In the genomic region with DNA sequence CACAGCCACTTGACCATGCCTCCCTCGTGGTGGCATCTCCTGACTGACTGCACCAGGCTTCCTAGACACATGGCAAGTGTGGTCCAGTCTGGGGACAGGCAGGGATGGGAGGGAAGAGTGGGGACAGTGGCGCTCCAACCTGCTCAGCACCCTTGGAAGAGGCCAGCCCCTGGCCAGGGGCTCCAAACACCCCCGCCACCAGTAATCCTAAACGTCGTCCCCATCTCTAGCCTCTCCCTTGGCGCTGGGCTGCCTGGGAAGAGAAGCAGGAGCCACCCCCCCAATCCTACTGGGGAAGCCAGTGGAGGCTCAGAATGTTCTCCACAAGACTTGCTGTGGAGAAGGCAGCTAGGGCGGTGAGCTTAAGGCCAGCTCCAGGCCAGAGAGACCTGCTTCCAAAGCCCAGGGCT, we compare ENCODE assay signal across 11 cellular contexts. TPM values are rescaled to one million over a fixed set of nuclear protein-coding genes. Genes with fewer than 3 reads are reported as not detected.
DNase-seq lines count a peak whose midpoint lies in the region; ATAC-seq, FAIRE-seq and TF ChIP-seq lines count a peak whose summit lies in the region.
"Had no signal": no experiment of that assay in that cellular context is flagged by ENCODE, and none has a peak within 500 bp of the region (broad histone marks: within the 10 kb centered on the region; RNA-seq: fewer than 3 reads in every experiment).

No MANE protein-coding gene starts in this region.

- TF ChIP-seq POLR2A in K562 (conservative IDR thresholded peaks at IDR 0.05) (0 out of 2 replicates have a peak, but pooled peaks have one; percentile 54), sigmoid colon (IDR thresholded peaks at IDR 0.05) (no peak), stomach (IDR thresholded peaks at IDR 0.05) (no peak)

- peak overlapping the region; percentile 3 for H3K27ac Mint-ChIP-seq in T-helper 1 cell treated with Interleukin-12 subunit alpha and Interleukin-12 subunit beta and Interleukin-4 antibody, amounts not matched to agents 30 μg/mL and 1 μg/mL, for 36 hours

- H3K4me2 ChIP-seq in Loucy (ENCODE audit: low read depth, low read length, poor library complexity, severe bottlenecking) = peak overlapping the region; percentile 98
- H3K4me2 ChIP-seq in K562 (ENCODE audit: insufficient read depth, low read length) = peak overlapping the region; percentile 93

- H3K9me3 Mint-ChIP-seq in T-helper 1 cell treated with Interleukin-12 subunit alpha and Interleukin-12 subunit beta and Interleukin-4 antibody, amounts not matched to agents 30 μg/mL and 1 μg/mL, for 36 hours = no peaks in the 10 kb centered on the region

- H2AFZ ChIP-seq in Loucy (ENCODE audit: low read length) (no peak overlapping the region), K562 (ENCODE audit: low read depth, low read length) (no peak overlapping the region)

- CTCF ChIA-PET in K562 (lab: Yijun Ruan, JAX; ENCODE audit: low intra/inter-chr PET ratio) = no interaction called here

- peaks cover 61% of the 10 kb centered on the region for H4K20me1 ChIP-seq in Loucy (ENCODE audit: insufficient read depth, low read length, poor library complexity, severe bottlenecking)
- peaks cover 57% of the 10 kb centered on the region for H4K20me1 ChIP-seq in K562 (replicated peaks; ENCODE audit: control insufficient read depth, insufficient read depth, low read length)

- BruUV-seq in K562 (replicated peaks; lab: Mats Ljungman, UMichigan) = no TSS peak

- no peaks in the 10 kb centered on the region for H3K9me3 ChIP-seq in Loucy (ENCODE audit: insufficient read depth, low read depth, low read length)
- H3K9me3 ChIP-seq in K562 (replicated peaks; ENCODE audit: control insufficient read depth, insufficient read depth, low read depth, low read length) = no peaks in the 10 kb centered on the region
- no peaks in the 10 kb centered on the region for H3K9me3 ChIP-seq in sigmoid colon
- H3K9me3 ChIP-seq in stomach = no peaks in the 10 kb centered on the region
- H3K9me3 ChIP-seq: thoracic aorta had no signal

- H3K4me3 ChIP-seq in Loucy (ENCODE audit: low read length, poor library complexity, severe bottlenecking) (peak overlapping the region; percentile 91), K562 (peak overlapping the region; percentile 100), sigmoid colon (no peak overlapping the region), stomach (peak overlapping the region in 1 of 4 donors; percentile 11)
- H3K4me3 ChIP-seq: thoracic aorta had no signal

- H3K4me1 Mint-ChIP-seq in T-helper 1 cell treated with Interleukin-12 subunit alpha and Interleukin-12 subunit beta and Interleukin-4 antibody, amounts not matched to agents 30 μg/mL and 1 μg/mL, for 36 hours (ENCODE audit: low read depth) = peaks cover 19% of the 10 kb centered on the region

- H3K27ac ChIP-seq in K562 (ENCODE audit: extremely low read depth, low read depth, low read length) (peak overlapping the region; percentile 96; the same call in 2 of the 3 replicates), sigmoid colon (peak overlapping the region in 3 of 4 donors; percentile 89 to 96 (median 90)), stomach (peak overlapping the region in 1 of 5 donors; percentile 93)
- H3K27ac ChIP-seq: thoracic aorta had no signal

- no peak for DNase-seq in T-helper 1 cell
- DNase-seq in K562 (ENCODE audit: extremely low read depth in 1 of 4, low spot score in 3 of 4) = peak in 1 of 4 experiments; percentile 40
- no peak for DNase-seq in sigmoid colon
- DNase-seq in NCI-H2196 treated with DMSO at 0.1 percent for 48 hours (lab: John Stamatoyannopoulos, UW; ENCODE audit: unreplicated experiment) = no peak
- no peak for DNase-seq in stomach

- POLR2A ChIA-PET in K562 (lab: Yijun Ruan, JAX) = interaction anchor here (0.6 to 2.4 kb wide), 4 partner anchors 15 to 26 kb away, joined by 3 to 9 read pairs (median 4); no protein-coding TSS in a partner anchor

- TF ChIP-seq RAD21 in K562 (CRISPR knock-in tag; conservative IDR thresholded peaks at IDR 0.05 in 1 of 2, IDR thresholded peaks at IDR 0.05 in 1 of 2) = no peak

- H3K27me3 Mint-ChIP-seq in T-helper 1 cell treated with Interleukin-12 subunit alpha and Interleukin-12 subunit beta and Interleukin-4 antibody, amounts not matched to agents 30 μg/mL and 1 μg/mL, for 36 hours (ENCODE audit: low read depth) = no peaks in the 10 kb centered on the region

- no peak for TF ChIP-seq EP300 in K562 (IDR thresholded peaks at IDR 0.05; ENCODE audit: low read length)
- no peak for TF ChIP-seq EP300 in sigmoid colon (IDR thresholded peaks at IDR 0.05)
- no peak for TF ChIP-seq EP300 in stomach (IDR thresholded peaks at IDR 0.05)

- peaks cover 9% of the 10 kb centered on the region for H3K27me3 ChIP-seq in Loucy (ENCODE audit: insufficient read depth, low read length, poor library complexity, severe bottlenecking)
- H3K27me3 ChIP-seq in K562 (ENCODE audit: control insufficient read depth in 2 of 2, insufficient read depth in 2 of 2, low read length in 2 of 2) = no peaks in the 10 kb centered on the region
- no peaks in the 10 kb centered on the region for H3K27me3 ChIP-seq in sigmoid colon
- H3K27me3 ChIP-seq in stomach = no peaks in the 10 kb centered on the region

- intact Hi-C loops in K562 (cut with micrococcal nuclease) = loop anchor here (1.0 kb wide), 1 partner anchor 26 kb away; no protein-coding TSS in a partner anchor
- intact Hi-C loops in sigmoid colon (cut with DNase I) = loop anchor here (5.0 kb wide), 1 partner anchor 210 kb away; a partner anchor contains a TSS
- intact Hi-C loops in stomach (cut with DNase I; ENCODE audit: low total_unique reads) = no loop called here

- H3K79me2 ChIP-seq in Loucy (ENCODE audit: insufficient read depth, low read length) = peaks cover 63% of the 10 kb centered on the region
- H3K79me2 ChIP-seq in K562 (ENCODE audit: control insufficient read depth, insufficient read depth, low read length) = peaks cover 70% of the 10 kb centered on the region

- ATAC-seq in K562 = peak; percentile 0
- ATAC-seq in HG03460 (IDR thresholded peaks at IDR 0.05; ENCODE audit: unreplicated experiment) = no peak
- ATAC-seq: left colon had no signal

- H3K9me2 ChIP-seq in Loucy (replicated peaks; ENCODE audit: low read depth, low read length) = no peaks in the 10 kb centered on the region

- H3K9ac ChIP-seq in Loucy (ENCODE audit: low read depth, low read length, poor library complexity, severe bottlenecking) (peak overlapping the region; percentile 99), K562 (ENCODE audit: insufficient read depth in 1 of 2, low read depth in 2 of 2, low read length in 2 of 2) (peak overlapping the region; percentile 94 to 98; a peak in 3 of 4 replicates)

- no peaks in the 10 kb centered on the region for H3F3A ChIP-seq in Loucy (ENCODE audit: low read depth)

- TF ChIP-seq CTCF in Loucy (conservative IDR thresholded peaks at IDR 0.05; ENCODE audit: low read length) (no peak), K562 (IDR thresholded peaks at IDR 0.05 in 2 of 3, conservative IDR thresholded peaks at IDR 0.05 in 1 of 3; ENCODE audit: insufficient read depth in 2 of 3, low read depth in 1 of 3, low read length in 3 of 3) (no peak), sigmoid colon (IDR thresholded peaks at IDR 0.05) (no peak), stomach (IDR thresholded peaks at IDR 0.05) (no peak)

- H3K4me1 ChIP-seq in Loucy (ENCODE audit: insufficient read depth, low read length, poor library complexity, severe bottlenecking) (peaks cover 8% of the 10 kb centered on the region), K562 (replicated peaks in 1 of 2; ENCODE audit: control insufficient read depth in 2 of 2, insufficient read depth in 2 of 2, low read length in 2 of 2) (peaks cover 14 to 73% of the 10 kb centered on the region in 2 experiments), sigmoid colon (peaks cover 0 to 34% (median 25%) of the 10 kb centered on the region in 4 donors), stomach (peaks cover 21 to 50% (median 39%) of the 10 kb centered on the region in 4 donors)

- peak overlapping the region; percentile 71 for H3K4me3 Mint-ChIP-seq in T-helper 1 cell treated with Interleukin-12 subunit alpha and Interleukin-12 subunit beta and Interleukin-4 antibody, amounts not matched to agents 30 μg/mL and 1 μg/mL, for 36 hours

- 63% methylated on average over 7 of the region's 7 CpGs for WGBS in K562 (ENCODE audit: insufficient coverage, low coverage, missing lambda C conversion rate)
- WGBS in sigmoid colon, 2 donors = 79 to 84% methylated on average over 7 of the region's 7 CpGs
- WGBS in stomach, 5 donors = 58 to 78% (median 76%) methylated on average over 3 to 7 of the region's 7 CpGs

- in situ Hi-C loops in K562 (cut with MboI) = no loop called here

- H3K36me3 Mint-ChIP-seq in T-helper 1 cell treated with Interleukin-12 subunit alpha and Interleukin-12 subunit beta and Interleukin-4 antibody, amounts not matched to agents 30 μg/mL and 1 μg/mL, for 36 hours (ENCODE audit: low read depth) = peaks cover 22% of the 10 kb centered on the region

- H3K9me1 ChIP-seq in K562 (ENCODE audit: control insufficient read depth, insufficient read depth, low read length) = peaks cover 17% of the 10 kb centered on the region

- peaks cover 62% of the 10 kb centered on the region; the same call in 1 of the 2 replicates for H3K36me3 ChIP-seq in Loucy (ENCODE audit: insufficient read depth, low read length)
- H3K36me3 ChIP-seq in K562 (ENCODE audit: control insufficient read depth, insufficient read depth, low read length) = peaks cover 75% of the 10 kb centered on the region
- peaks cover 16 to 58% (median 52%) of the 10 kb centered on the region in 4 donors for H3K36me3 ChIP-seq in sigmoid colon
- H3K36me3 ChIP-seq in stomach = peaks cover 52 to 64% (median 63%) of the 10 kb centered on the region in 4 donors

- no peak for FAIRE-seq in K562 (lab: Jason Lieb, UNC)
- FAIRE-seq: RCC 7860 had no signal

RNA-seq across cellular contexts. Expression of a gene that starts 2.7 kb away (rescaled TPM):
- total RNA-seq in K562 (2011; cell fraction: chromatin; rRNA removed; ENCODE audit: low replicate concordance) = 84.7 and 180 TPM in 2 replicates
- 420 and 494 TPM in 2 replicates for total RNA-seq in K562 (2011; cell fraction: nucleolus; rRNA removed)
- 317 and 516 TPM in 2 replicates for total RNA-seq in K562 (2011; cell fraction: nucleoplasm; rRNA removed)
- total RNA-seq in K562 (2014; rRNA removed) (2,132 and 2,298 TPM in 2 replicates), K562 (2014; rRNA removed; fragmentation: Illumina TruSeq; extraction: Trizol) (392 and 590 TPM in 2 replicates), K562 (2015; rRNA removed; fragmentation: Illumina TruSeq; extraction: Trizol) (1,406 and 1,507 TPM in 2 replicates), K562 (2021) (1,327 and 1,377 TPM in 2 replicates), sigmoid colon (1,000 to 10,000 TPM in 2 of 4 donors, 100 to 1,000 TPM in 2; 593 to 1,408 (median 902) TPM), stomach (100 to 1,000 TPM; 121 to 772 (median 289) TPM)
- polyA plus RNA-seq in K562 (2011; rRNA removed) (695 and 1,029 TPM in 2 replicates), K562 (2014; fragmentation: Illumina TruSeq; extraction: Trizol) (350 and 728 TPM in 2 replicates), K562 (2014; fragmentation: Nextera tagmentation; extraction: Ambion mirVana) (1,000 to 10,000 TPM; 3,132 to 3,412 TPM), K562 (2014; rRNA removed) (1,530 and 1,653 TPM in 2 replicates), sigmoid colon (1,000 to 10,000 TPM; 1,490 to 2,228 (median 1,816) TPM), stomach (1,000 to 10,000 TPM; 1,713 to 2,132 (median 1,726) TPM)
- polyA plus RNA-seq in K562 (2011; cell fraction: cytosol; rRNA removed) = 629 and 993 TPM in 2 replicates
- polyA plus RNA-seq in K562 (2011; cell fraction: nucleus; rRNA removed) = 639 and 683 TPM in 2 replicates
- 2,027 and 2,339 TPM in 2 replicates for polyA plus RNA-seq in K562 (2012)
- 132 and 161 TPM in 2 replicates for polyA minus RNA-seq in K562 (2011; rRNA and poly(A)+ RNA removed)
- polyA minus RNA-seq in K562 (2011; cell fraction: cytosol; rRNA and poly(A)+ RNA removed) = 779 and 953 TPM in 2 replicates
- polyA minus RNA-seq in K562 (2011; cell fraction: nucleus; rRNA and poly(A)+ RNA removed) = 134 and 203 TPM in 2 replicates

RNA-seq across cellular contexts. Expression of a gene that starts 12.0 kb away (rescaled TPM):
- total RNA-seq in K562 (2011; cell fraction: chromatin; rRNA removed; ENCODE audit: low replicate concordance) = 1.9 and 5.4 TPM in 2 replicates
- 5.4 and 5.5 TPM in 2 replicates for total RNA-seq in K562 (2011; cell fraction: nucleolus; rRNA removed)
- 4.8 TPM in 2 replicates for total RNA-seq in K562 (2011; cell fraction: nucleoplasm; rRNA removed)
- total RNA-seq in K562 (2014; rRNA removed) = 4.9 and 7.7 TPM in 2 replicates
- 1.2 and 1.4 TPM in 2 replicates for total RNA-seq in K562 (2014; rRNA removed; fragmentation: Illumina TruSeq; extraction: Trizol)
- 2.0 and 2.3 TPM in 2 replicates for total RNA-seq in K562 (2015; rRNA removed; fragmentation: Illumina TruSeq; extraction: Trizol)
- total RNA-seq in K562 (2021) = 3.6 and 4.3 TPM in 2 replicates
- polyA plus RNA-seq in K562 (2011; rRNA removed) = 2.3 and 3.1 TPM in 2 replicates
- 4.4 and 11.4 TPM in 2 replicates for polyA plus RNA-seq in K562 (2011; cell fraction: cytosol; rRNA removed)
- polyA plus RNA-seq in K562 (2011; cell fraction: nucleus; rRNA removed) = 7.8 and 11.4 TPM in 2 replicates
- polyA plus RNA-seq in K562 (2012) = 3.4 and 7.3 TPM in 2 replicates
- polyA plus RNA-seq in K562 (2014; fragmentation: Illumina TruSeq; extraction: Trizol) = 1.7 and 2.2 TPM in 2 replicates
- polyA plus RNA-seq in K562 (2014; fragmentation: Nextera tagmentation; extraction: Ambion mirVana) = under 1 TPM; 0.31 to 0.36 TPM
- polyA plus RNA-seq in K562 (2014; rRNA removed) = 4.7 and 6.3 TPM in 2 replicates
- polyA minus RNA-seq in K562 (2011; rRNA and poly(A)+ RNA removed) = 0.39 and 0.63 TPM in 2 replicates
- polyA minus RNA-seq in K562 (2011; cell fraction: cytosol; rRNA and poly(A)+ RNA removed) = 2.2 and 2.4 TPM in 2 replicates
- 0.56 and 0.94 TPM in 2 replicates for polyA minus RNA-seq in K562 (2011; cell fraction: nucleus; rRNA and poly(A)+ RNA removed)
- 10 to 100 TPM; 19.9 to 37.1 (median 23.3) TPM for total RNA-seq in sigmoid colon
- 1 to 10 TPM; 4.2 to 8.4 (median 6.3) TPM for polyA plus RNA-seq in sigmoid colon
- 10 to 100 TPM in 1 of 5 donors, 1 to 10 TPM in 3, under 1 TPM in 1; 0.89 to 26.8 (median 2.0) TPM for total RNA-seq in stomach
- polyA plus RNA-seq in stomach = 10 to 100 TPM in 2 of 3 donors, 1 to 10 TPM in 1; 8.9 to 16.5 (median 11.2) TPM

RNA-seq across cellular contexts. Expression of a gene that starts 12.5 kb away (rescaled TPM):
- 10.1 and 39.6 TPM in 2 replicates for total RNA-seq in K562 (2011; cell fraction: chromatin; rRNA removed; ENCODE audit: low replicate concordance)
- 71.5 and 77.0 TPM in 2 replicates for total RNA-seq in K562 (2011; cell fraction: nucleolus; rRNA removed)
- total RNA-seq in K562 (2011; cell fraction: nucleoplasm; rRNA removed) = 30.0 and 32.6 TPM in 2 replicates
- total RNA-seq in K562 (2014; rRNA removed) (220 and 383 TPM in 2 replicates), K562 (2014; rRNA removed; fragmentation: Illumina TruSeq; extraction: Trizol) (19.1 and 24.6 TPM in 2 replicates), K562 (2015; rRNA removed; fragmentation: Illumina TruSeq; extraction: Trizol) (94.0 and 105 TPM in 2 replicates), K562 (2021) (95.4 and 113 TPM in 2 replicates), sigmoid colon (10 to 100 TPM; 39.6 to 87.8 (median 61.7) TPM), stomach (100 to 1,000 TPM in 1 of 5 donors, 10 to 100 TPM in 4; 11.0 to 171 (median 27.5) TPM)
- polyA plus RNA-seq in K562 (2011; rRNA removed) (32.1 and 42.6 TPM in 2 replicates), K562 (2014; fragmentation: Illumina TruSeq; extraction: Trizol) (41.2 and 69.4 TPM in 2 replicates), K562 (2014; fragmentation: Nextera tagmentation; extraction: Ambion mirVana) (10 to 100 TPM; 15.5 to 49.4 TPM), K562 (2014; rRNA removed) (124 and 202 TPM in 2 replicates), sigmoid colon (100 to 1,000 TPM; 110 to 160 (median 120) TPM), stomach (100 to 1,000 TPM in 2 of 3 donors, 10 to 100 TPM in 1; 96.7 to 136 (median 121) TPM)
- polyA plus RNA-seq in K562 (2011; cell fraction: cytosol; rRNA removed) = 60.9 and 173 TPM in 2 replicates
- polyA plus RNA-seq in K562 (2011; cell fraction: nucleus; rRNA removed) = 33.8 and 49.4 TPM in 2 replicates
- 68.5 and 125 TPM in 2 replicates for polyA plus RNA-seq in K562 (2012)
- polyA minus RNA-seq in K562 (2011; rRNA and poly(A)+ RNA removed) = 3.6 and 6.3 TPM in 2 replicates
- 17.7 and 22.1 TPM in 2 replicates for polyA minus RNA-seq in K562 (2011; cell fraction: cytosol; rRNA and poly(A)+ RNA removed)
- polyA minus RNA-seq in K562 (2011; cell fraction: nucleus; rRNA and poly(A)+ RNA removed) = 17.0 and 19.5 TPM in 2 replicates

RNA-seq across cellular contexts. Expression of a gene that starts 27.2 kb away (rescaled TPM):
- total RNA-seq in K562 (2011; cell fraction: chromatin; rRNA removed; ENCODE audit: low replicate concordance) = 180 and 424 TPM in 2 replicates
- total RNA-seq in K562 (2011; cell fraction: nucleolus; rRNA removed) = 314 and 331 TPM in 2 replicates
- total RNA-seq in K562 (2011; cell fraction: nucleoplasm; rRNA removed) = 165 and 217 TPM in 2 replicates
- total RNA-seq in K562 (2014; rRNA removed) (202 and 214 TPM in 2 replicates), K562 (2014; rRNA removed; fragmentation: Illumina TruSeq; extraction: Trizol) (26.9 and 37.3 TPM in 2 replicates), K562 (2015; rRNA removed; fragmentation: Illumina TruSeq; extraction: Trizol) (89.1 and 89.8 TPM in 2 replicates), K562 (2021) (207 and 238 TPM in 2 replicates), sigmoid colon (10 to 100 TPM; 30.5 to 48.5 (median 36.6) TPM), stomach (100 to 1,000 TPM in 1 of 5 donors, 10 to 100 TPM in 3, 1 to 10 TPM in 1; 8.8 to 169 (median 57.4) TPM)
- polyA plus RNA-seq in K562 (2011; rRNA removed) (84.5 and 110 TPM in 2 replicates), K562 (2014; fragmentation: Illumina TruSeq; extraction: Trizol) (76.5 and 160 TPM in 2 replicates), K562 (2014; fragmentation: Nextera tagmentation; extraction: Ambion mirVana) (1 to 10 TPM; 1.1 to 3.7 TPM), K562 (2014; rRNA removed) (138 and 161 TPM in 2 replicates), sigmoid colon (10 to 100 TPM; 24.0 to 62.6 (median 29.1) TPM), stomach (10 to 100 TPM; 41.3 to 43.3 (median 41.7) TPM)
- 121 and 226 TPM in 2 replicates for polyA plus RNA-seq in K562 (2011; cell fraction: cytosol; rRNA removed)
- 273 and 320 TPM in 2 replicates for polyA plus RNA-seq in K562 (2011; cell fraction: nucleus; rRNA removed)
- 122 and 281 TPM in 2 replicates for polyA plus RNA-seq in K562 (2012)
- 39.2 and 57.2 TPM in 2 replicates for polyA minus RNA-seq in K562 (2011; rRNA and poly(A)+ RNA removed)
- polyA minus RNA-seq in K562 (2011; cell fraction: cytosol; rRNA and poly(A)+ RNA removed) = 97.1 and 131 TPM in 2 replicates
- 67.5 and 106 TPM in 2 replicates for polyA minus RNA-seq in K562 (2011; cell fraction: nucleus; rRNA and poly(A)+ RNA removed)

RNA-seq across cellular contexts. Expression of a gene that starts 27.6 kb away (rescaled TPM):
- not detected in 2 replicates for total RNA-seq in K562 (2011; cell fraction: chromatin; rRNA removed; ENCODE audit: low replicate concordance)
- total RNA-seq in K562 (2011; cell fraction: nucleolus; rRNA removed) = not detected in 2 replicates
- not detected in 2 replicates for total RNA-seq in K562 (2011; cell fraction: nucleoplasm; rRNA removed)
- not detected in 2 replicates for total RNA-seq in K562 (2014; rRNA removed)
- not detected in 2 replicates for total RNA-seq in K562 (2014; rRNA removed; fragmentation: Illumina TruSeq; extraction: Trizol)
- not detected in 2 replicates for total RNA-seq in K562 (2015; rRNA removed; fragmentation: Illumina TruSeq; extraction: Trizol)
- not detected in 2 replicates for total RNA-seq in K562 (2021)
- polyA plus RNA-seq in K562 (2011; rRNA removed) = not detected in 2 replicates
- polyA plus RNA-seq in K562 (2011; cell fraction: cytosol; rRNA removed) = not detected in 2 replicates
- polyA plus RNA-seq in K562 (2011; cell fraction: nucleus; rRNA removed) = not detected in 2 replicates
- 0.04 TPM in 1 of 2 replicates, not detected in the other for polyA plus RNA-seq in K562 (2012)
- polyA plus RNA-seq in K562 (2014; fragmentation: Illumina TruSeq; extraction: Trizol) = not detected in 2 replicates
- not detected for polyA plus RNA-seq in K562 (2014; fragmentation: Nextera tagmentation; extraction: Ambion mirVana)
- not detected in 2 replicates for polyA plus RNA-seq in K562 (2014; rRNA removed)
- not detected in 2 replicates for polyA minus RNA-seq in K562 (2011; rRNA and poly(A)+ RNA removed)
- polyA minus RNA-seq in K562 (2011; cell fraction: cytosol; rRNA and poly(A)+ RNA removed) = not detected in 2 replicates
- not detected in 2 replicates for polyA minus RNA-seq in K562 (2011; cell fraction: nucleus; rRNA and poly(A)+ RNA removed)
- total RNA-seq in sigmoid colon = not detected
- not detected for polyA plus RNA-seq in sigmoid colon
- not detected for total RNA-seq in stomach
- polyA plus RNA-seq in stomach = not detected
- total RNA-seq: left colon had no signal

Comparison
In these comparisons a context has a peak if more than half of its experiments do, and no peak if none do; other contexts are left out.
1. H3K4me3 ChIP-seq: peak in Loucy (single experiment) and K562 (single experiment); none in sigmoid colon (0 of 4).